1 cellular context compared by ENCODE assay signal in genomic region chr6:42890311-42891198, GRCh38.
TF ChIP-seq lines count a peak whose summit lies in the region.

No MANE protein-coding gene starts in this region.

TF ChIP-seq in K562, 482 proteins besides CTCF, POLR2A, EP300 and RAD21 (continued from another document and continues in another):
- TF ChIP-seq TCF15 (CRISPR knock-in tag; IDR thresholded peaks at IDR 0.05) (no peak), ZNF347 (CRISPR knock-in tag; IDR thresholded peaks at IDR 0.05; ENCODE audit: low read depth) (no peak), GABPB1 (CRISPR knock-in tag; IDR thresholded peaks at IDR 0.05) (0 out of 2 replicates have a peak, but pooled peaks have one; percentile 27), THRB (CRISPR knock-in tag; conservative IDR thresholded peaks at IDR 0.05) (0 out of 2 replicates have a peak, but pooled peaks have one; percentile 54), SMC3 (conservative IDR thresholded peaks at IDR 0.05; ENCODE audit: insufficient read depth, low read depth, low read length) (no peak), HLTF (IDR thresholded peaks at IDR 0.05) (no peak), POLR2AphosphoS2 (IDR thresholded peaks at IDR 0.05; ENCODE audit: low read length) (peak; percentile 86; the same call in 1 of the 2 replicates), ZSCAN32 (CRISPR knock-in tag; IDR thresholded peaks at IDR 0.05) (no peak), ZBTB2 (IDR thresholded peaks at IDR 0.05) (no peak), ZSCAN29 (IDR thresholded peaks at IDR 0.05) (no peak), POLR2B (IDR thresholded peaks at IDR 0.05; ENCODE audit: low read depth, partially characterized antibody) (peak; percentile 66), CBX8 (IDR thresholded peaks at IDR 0.05; ENCODE audit: borderline replicate concordance, extremely low read depth, low read depth, low read length, poor library complexity, severe bottlenecking) (no peak), JUN (IDR thresholded peaks at IDR 0.05; ENCODE audit: borderline replicate concordance, low read depth, low read length) (no peak), JUN (CRISPR knock-in tag; IDR thresholded peaks at IDR 0.05; ENCODE audit: borderline replicate concordance) (no peak), FUS (optimal IDR thresholded peaks at IDR 0.05; ENCODE audit: low read depth, low read length) (no peak), CREB3L1 (IDR thresholded peaks at IDR 0.05; ENCODE audit: borderline replicate concordance, low read depth) (no peak), ATF6 (CRISPR knock-in tag; IDR thresholded peaks at IDR 0.05) (no peak), ZNF197 (CRISPR knock-in tag; IDR thresholded peaks at IDR 0.05; ENCODE audit: low read depth) (no peak), BMI1 (IDR thresholded peaks at IDR 0.05; ENCODE audit: low read length) (no peak), TFAP4 (CRISPR knock-in tag; IDR thresholded peaks at IDR 0.05; ENCODE audit: borderline replicate concordance) (no peak), RNF2 (IDR thresholded peaks at IDR 0.05) (no peak), ZNF436 (CRISPR knock-in tag; IDR thresholded peaks at IDR 0.05) (no peak), ZNF324 (CRISPR knock-in tag; IDR thresholded peaks at IDR 0.05) (no peak), ETV6 (IDR thresholded peaks at IDR 0.05; ENCODE audit: borderline replicate concordance in 1 of 2, low read depth in 2 of 2, low read length in 1 of 2) (no peak), ETV6 (CRISPR knock-in tag; IDR thresholded peaks at IDR 0.05; ENCODE audit: borderline replicate concordance) (no peak), ZNF699 (CRISPR knock-in tag; IDR thresholded peaks at IDR 0.05; ENCODE audit: insufficient replicate concordance) (no peak), TCFL5 (CRISPR knock-in tag; conservative IDR thresholded peaks at IDR 0.05) (no peak), MYNN (IDR thresholded peaks at IDR 0.05) (peak; percentile 56; the same call in 1 of the 2 replicates), MYNN (CRISPR knock-in tag; IDR thresholded peaks at IDR 0.05) (no peak), ZNF778 (CRISPR knock-in tag; IDR thresholded peaks at IDR 0.05) (no peak), ZNF146 (CRISPR knock-in tag; IDR thresholded peaks at IDR 0.05; ENCODE audit: unreplicated experiment) (no peak), ELF2 (CRISPR knock-in tag; IDR thresholded peaks at IDR 0.05) (no peak), SFPQ (IDR thresholded peaks at IDR 0.05; ENCODE audit: low read depth, low read length) (no peak), CGGBP1 (CRISPR knock-in tag; IDR thresholded peaks at IDR 0.05) (no peak), CHD2 (IDR thresholded peaks at IDR 0.05; ENCODE audit: low read depth, low read length) (peak; percentile 13; the same call in 1 of the 2 replicates), BDP1 (IDR thresholded peaks at IDR 0.05; ENCODE audit: insufficient read depth, insufficient read length) (no peak), ZNF695 (CRISPR knock-in tag; IDR thresholded peaks at IDR 0.05) (no peak), RBM14 (IDR thresholded peaks at IDR 0.05; ENCODE audit: borderline replicate concordance, insufficient read depth, low read depth, low read length) (peak; percentile 79; the same call in 1 of the 2 replicates), ZBTB9 (CRISPR knock-in tag; IDR thresholded peaks at IDR 0.05) (no peak), SUPT5H (IDR thresholded peaks at IDR 0.05) (peak; percentile 78), PTTG1 (tag; IDR thresholded peaks at IDR 0.05; ENCODE audit: low read depth) (no peak), HBP1 (CRISPR knock-in tag; IDR thresholded peaks at IDR 0.05) (peak; percentile 37; the same call in 1 of the 2 replicates), RBM22 (IDR thresholded peaks at IDR 0.05; ENCODE audit: low read depth, low read length, poor library complexity, severe bottlenecking) (peak; percentile 91), KAT7 (CRISPR knock-in tag; IDR thresholded peaks at IDR 0.05; ENCODE audit: borderline replicate concordance) (no peak), FIP1L1 (IDR thresholded peaks at IDR 0.05; ENCODE audit: low read depth, low read length, poor library complexity, severe bottlenecking) (peak; percentile 58), POLR2G (IDR thresholded peaks at IDR 0.05; ENCODE audit: low read depth, low read length) (peak; percentile 85), JUND (IDR thresholded peaks at IDR 0.05; ENCODE audit: borderline replicate concordance, low read depth, low read length) (0 out of 2 replicates have a peak, but pooled peaks have one; percentile 4), JUND (tag; IDR thresholded peaks at IDR 0.05; ENCODE audit: borderline replicate concordance, low read depth, low read length) (no peak), TGIF2 (CRISPR knock-in tag; IDR thresholded peaks at IDR 0.05) (no peak), MTA3 (IDR thresholded peaks at IDR 0.05; ENCODE audit: borderline replicate concordance) (0 out of 2 replicates have a peak, but pooled peaks have one; percentile 16), HMGN3 (IDR thresholded peaks at IDR 0.05; ENCODE audit: borderline replicate concordance, extremely low read depth, insufficient read length, low read depth, low read length) (peak; percentile 57), CHD4 (IDR thresholded peaks at IDR 0.05; ENCODE audit: insufficient read depth, insufficient replicate concordance, low read depth, low read length, poor library complexity, severe bottlenecking) (no peak), SMAD2 (IDR thresholded peaks at IDR 0.05; ENCODE audit: low read depth, low read length) (no peak), CCNT2 (IDR thresholded peaks at IDR 0.05; ENCODE audit: borderline replicate concordance, extremely low read depth, insufficient read length, low read depth, low read length) (peak; percentile 85), SAFB (IDR thresholded peaks at IDR 0.05; ENCODE audit: borderline replicate concordance, low read depth, low read length) (0 out of 2 replicates have a peak, but pooled peaks have one; percentile 16), XRCC5 (IDR thresholded peaks at IDR 0.05; ENCODE audit: low read depth, low read length) (no peak), USF2 (CRISPR knock-in tag; IDR thresholded peaks at IDR 0.05) (no peak), ZNF644 (tag; IDR thresholded peaks at IDR 0.05; ENCODE audit: low read depth) (no peak), JUNB (CRISPR knock-in tag; conservative IDR thresholded peaks at IDR 0.05) (no peak), NR2F6 (CRISPR knock-in tag; IDR thresholded peaks at IDR 0.05) (no peak), RBFOX2 (IDR thresholded peaks at IDR 0.05; ENCODE audit: low read depth, low read length) (peak; percentile 61)
